ENCODE assay signal across 8 cellular contexts in the genomic region with DNA sequence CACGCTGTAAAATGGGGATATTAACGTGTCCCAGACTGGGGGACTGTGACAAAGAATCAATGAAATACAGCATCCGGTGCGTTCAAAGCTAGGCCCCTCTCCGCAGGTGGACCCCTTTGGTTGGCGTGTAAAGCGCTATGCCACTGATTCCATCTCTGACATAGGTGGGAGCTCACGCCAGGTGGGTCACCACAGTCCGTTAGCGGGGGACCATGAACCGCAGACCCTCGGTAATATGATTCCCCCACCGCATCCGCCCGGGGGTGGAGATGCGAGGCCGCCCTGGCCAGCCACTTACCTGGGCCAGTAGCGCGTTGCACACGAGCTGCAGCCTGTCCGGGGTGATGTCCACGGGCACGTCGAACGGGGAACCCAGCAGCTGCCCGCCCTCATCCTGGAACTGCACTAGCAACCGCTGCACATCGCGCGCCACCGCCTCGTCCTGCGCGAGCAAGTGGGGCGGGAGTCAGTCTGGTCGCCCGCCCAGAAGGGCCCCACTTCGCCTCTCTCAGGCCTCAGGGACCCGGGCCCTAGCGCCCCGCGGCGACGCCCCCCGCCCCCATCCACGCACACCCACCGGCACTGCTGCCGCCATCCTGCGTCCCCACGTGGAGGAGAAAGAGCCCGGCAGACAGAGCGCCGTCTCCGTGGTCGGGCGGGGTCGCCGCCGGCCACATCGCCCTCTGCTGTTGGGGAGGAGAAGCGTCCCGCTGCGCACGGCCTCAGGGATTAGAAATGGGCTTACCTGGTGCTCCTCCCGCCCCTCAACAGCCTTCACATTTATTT. TPM values are rescaled to one million over a fixed set of nuclear protein-coding genes. Genes with fewer than 3 reads are reported as not detected.
DNase-seq lines count a peak whose midpoint lies in the region; ATAC-seq and TF ChIP-seq lines count a peak whose summit lies in the region.

TSS of gene NLE1 (minus strand) at position 623 of the 786 bp plus-strand sequence. CDS start at position 595, 28 bp downstream.

- no peaks in the 10 kb centered on the region for H3K9me2 ChIP-seq in neural cell (ENCODE audit: insufficient read depth, low read length)

- peak within 1 kb of the TSS; percentile 86 for H3K9ac ChIP-seq in neural cell (ENCODE audit: low read length)

- peak within 1 kb of the TSS; percentile 48 for H3K4me2 ChIP-seq in neural cell (ENCODE audit: low read length)

- no peaks in the 10 kb centered on the region for H4K20me1 ChIP-seq in neural cell (ENCODE audit: insufficient read depth)

- peak within 1 kb of the TSS; percentile 84 for H3K27ac Mint-ChIP-seq in stimulated activated naive CD8-positive, alpha-beta T cell treated with anti-CD3 and anti-CD28 coated beads, Interleukin-15, Interleukin-2, amounts not matched to agents 100 ng/mL and 50 ng/mL, for 24 hours

- no peaks in the 10 kb centered on the region for H3K9me3 Mint-ChIP-seq in stimulated activated naive CD8-positive, alpha-beta T cell treated with anti-CD3 and anti-CD28 coated beads, Interleukin-15, Interleukin-2, amounts not matched to agents 100 ng/mL and 50 ng/mL, for 24 hours

- H3K79me2 ChIP-seq in neural cell (replicated peaks; ENCODE audit: insufficient read depth, low read length) = peaks cover 10% of the 10 kb centered on the region

- peak; percentile 46 for DNase-seq in DMS153 treated with DMSO at 0.1 percent for 48 hours (lab: John Stamatoyannopoulos, UW; ENCODE audit: unreplicated experiment)
- DNase-seq in LHCN-M2 (ENCODE audit: low read depth) = peak; percentile 75
- peak; percentile 84 for DNase-seq in activated effector memory CD4-positive, alpha-beta T cell treated with Interleukin-2 at 50 U/mL for 16 hours
- peak; percentile 65 for DNase-seq in fibroblast of villous mesenchyme (ENCODE audit: low read depth)

- no peaks in the 10 kb centered on the region for H3K27me3 ChIP-seq in neural cell (ENCODE audit: insufficient read depth, low read depth, low read length)

- TF ChIP-seq CTCF in fibroblast of villous mesenchyme (IDR thresholded peaks at IDR 0.05; ENCODE audit: insufficient read depth, low read depth, low read length) (peak; percentile 78), neural cell (IDR thresholded peaks at IDR 0.05; ENCODE audit: poor library complexity, severe bottlenecking) (peak; percentile 97)

- H3K36me3 Mint-ChIP-seq in stimulated activated naive CD8-positive, alpha-beta T cell treated with anti-CD3 and anti-CD28 coated beads, Interleukin-15, Interleukin-2, amounts not matched to agents 100 ng/mL and 50 ng/mL, for 24 hours (ENCODE audit: low read depth) = peaks cover 23% of the 10 kb centered on the region

- H3K27me3 Mint-ChIP-seq in stimulated activated naive CD8-positive, alpha-beta T cell treated with anti-CD3 and anti-CD28 coated beads, Interleukin-15, Interleukin-2, amounts not matched to agents 100 ng/mL and 50 ng/mL, for 24 hours = no peaks in the 10 kb centered on the region

- H3F3A ChIP-seq in neural cell (ENCODE audit: insufficient read depth, low read length, poor library complexity, severe bottlenecking) = no peaks in the 10 kb centered on the region

- H2AFZ ChIP-seq in neural cell (ENCODE audit: low read depth, low read length) = peak within 1 kb of the TSS; percentile 98

- TF ChIP-seq EP300 in neural cell (conservative IDR thresholded peaks at IDR 0.05; ENCODE audit: poor library complexity, severe bottlenecking) = peak; percentile 37

- H3K27ac ChIP-seq in neural cell (ENCODE audit: low read length) = peak within 1 kb of the TSS; percentile 67

- no peaks in the 10 kb centered on the region for H3K9me3 ChIP-seq in neural cell (ENCODE audit: low read length)

- peak; percentile 76 for TF ChIP-seq POLR2A in Raji (IDR thresholded peaks at IDR 0.05; ENCODE audit: insufficient read depth, low read depth, low read length)

- H3K36me3 ChIP-seq in neural cell (ENCODE audit: insufficient read depth, low read length) = no peaks in the 10 kb centered on the region

- ATAC-seq in GM21717 (IDR thresholded peaks at IDR 0.05; ENCODE audit: unreplicated experiment) = peak; percentile 82

- peak within 1 kb of the TSS; percentile 93 for H3K4me3 ChIP-seq in fibroblast of villous mesenchyme (ENCODE audit: low read depth, low read length)
- H3K4me3 ChIP-seq in neural cell (ENCODE audit: low read length) = peak within 1 kb of the TSS; percentile 81

- peak; percentile 57 for TF ChIP-seq RAD21 in neural cell (conservative IDR thresholded peaks at IDR 0.05)

- H3K4me3 Mint-ChIP-seq in stimulated activated naive CD8-positive, alpha-beta T cell treated with anti-CD3 and anti-CD28 coated beads, Interleukin-15, Interleukin-2, amounts not matched to agents 100 ng/mL and 50 ng/mL, for 24 hours = peak within 1 kb of the TSS; percentile 88

- peaks cover 15% of the 10 kb centered on the region for H3K4me1 Mint-ChIP-seq in stimulated activated naive CD8-positive, alpha-beta T cell treated with anti-CD3 and anti-CD28 coated beads, Interleukin-15, Interleukin-2, amounts not matched to agents 100 ng/mL and 50 ng/mL, for 24 hours (ENCODE audit: low read depth)

TF ChIP-seq in neural cell, 6 proteins besides CTCF, POLR2A, EP300 and RAD21:
- peak; percentile 98 for TF ChIP-seq MXI1 (conservative IDR thresholded peaks at IDR 0.05; ENCODE audit: poor library complexity, severe bottlenecking)
- TF ChIP-seq SMC3 (conservative IDR thresholded peaks at IDR 0.05; ENCODE audit: poor library complexity) = peak; percentile 72
- peak; percentile 83 for TF ChIP-seq TAF1 (IDR thresholded peaks at IDR 0.05; ENCODE audit: low read depth)
- no peak for TF ChIP-seq EZH2 (IDR thresholded peaks at IDR 0.05; ENCODE audit: borderline replicate concordance, insufficient read depth, low read length, poor library complexity, severe bottlenecking)
- TF ChIP-seq, protein P1, sequence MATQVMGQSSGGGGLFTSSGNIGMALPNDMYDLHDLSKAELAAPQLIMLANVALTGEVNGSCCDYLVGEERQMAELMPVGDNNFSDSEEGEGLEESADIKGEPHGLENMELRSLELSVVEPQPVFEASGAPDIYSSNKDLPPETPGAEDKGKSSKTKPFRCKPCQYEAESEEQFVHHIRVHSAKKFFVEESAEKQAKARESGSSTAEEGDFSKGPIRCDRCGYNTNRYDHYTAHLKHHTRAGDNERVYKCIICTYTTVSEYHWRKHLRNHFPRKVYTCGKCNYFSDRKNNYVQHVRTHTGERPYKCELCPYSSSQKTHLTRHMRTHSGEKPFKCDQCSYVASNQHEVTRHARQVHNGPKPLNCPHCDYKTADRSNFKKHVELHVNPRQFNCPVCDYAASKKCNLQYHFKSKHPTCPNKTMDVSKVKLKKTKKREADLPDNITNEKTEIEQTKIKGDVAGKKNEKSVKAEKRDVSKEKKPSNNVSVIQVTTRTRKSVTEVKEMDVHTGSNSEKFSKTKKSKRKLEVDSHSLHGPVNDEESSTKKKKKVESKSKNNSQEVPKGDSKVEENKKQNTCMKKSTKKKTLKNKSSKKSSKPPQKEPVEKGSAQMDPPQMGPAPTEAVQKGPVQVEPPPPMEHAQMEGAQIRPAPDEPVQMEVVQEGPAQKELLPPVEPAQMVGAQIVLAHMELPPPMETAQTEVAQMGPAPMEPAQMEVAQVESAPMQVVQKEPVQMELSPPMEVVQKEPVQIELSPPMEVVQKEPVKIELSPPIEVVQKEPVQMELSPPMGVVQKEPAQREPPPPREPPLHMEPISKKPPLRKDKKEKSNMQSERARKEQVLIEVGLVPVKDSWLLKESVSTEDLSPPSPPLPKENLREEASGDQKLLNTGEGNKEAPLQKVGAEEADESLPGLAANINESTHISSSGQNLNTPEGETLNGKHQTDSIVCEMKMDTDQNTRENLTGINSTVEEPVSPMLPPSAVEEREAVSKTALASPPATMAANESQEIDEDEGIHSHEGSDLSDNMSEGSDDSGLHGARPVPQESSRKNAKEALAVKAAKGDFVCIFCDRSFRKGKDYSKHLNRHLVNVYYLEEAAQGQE (IDR thresholded peaks at IDR 0.05; ENCODE audit: borderline replicate concordance) = peak; percentile 67
- peak; percentile 84 for TF ChIP-seq POLR2AphosphoS5 (IDR thresholded peaks at IDR 0.05)

RNA-seq across cellular contexts. Expression of gene NLE1, which starts in this region (rescaled TPM):
- 22.3 and 27.1 TPM in 2 replicates for total RNA-seq in LHCN-M2 (2014; rRNA removed)
- polyA plus RNA-seq in LHCN-M2 (2012) = 12.7 TPM
- total RNA-seq in fibroblast of villous mesenchyme = 13.8 and 16.1 TPM in 2 replicates
- polyA plus RNA-seq in neural cell = 30.8 and 43.0 TPM in 2 replicates
- polyA minus RNA-seq in neural cell = 28.6 and 37.5 TPM in 2 replicates

Comparison
In these comparisons a context has a peak if more than half of its experiments do, and no peak if none do; other contexts are left out.
1. Peak in every context shown above with its lines: DNase-seq, ATAC-seq, H3K4me3 ChIP-seq and H3K27ac ChIP-seq.